In genomic region chr3:33373082-33373437, GRCh38 we compare ENCODE assay signal across 23 cellular contexts.
DNase-seq lines count a peak whose midpoint lies in the region; ATAC-seq and TF ChIP-seq lines count a peak whose summit lies in the region.
"Had no signal": no experiment of that assay in that cellular context is flagged by ENCODE, and none has a peak within 500 bp of the region (broad histone marks: within the 10 kb centered on the region; RNA-seq: fewer than 3 reads in every experiment).

No MANE protein-coding gene starts in this region.

- TF ChIP-seq RAD21 in HCT116 (IDR thresholded peaks at IDR 0.05; ENCODE audit: low read depth) = no peak

- DNase-seq in activated T-cell treated with anti-CD3 and anti-CD28 coated beads, Interleukin-2, amount 50 U/mL, for 72 hours = no peak
- no peak for DNase-seq in activated T-cell treated with anti-CD3 and anti-CD28 coated beads, Interleukin-2, amount 50 U/mL, for 48 hours
- DNase-seq in HCT116 (ENCODE audit: low read depth, low spot score) (no peak), SIG-M5 treated with dmso at 0.1 percent for 504 hours (lab: John Stamatoyannopoulos, UW; ENCODE audit: unreplicated experiment) (no peak)
- DNase-seq: 8988T, activated gamma-delta T cell, GOT3, HFFc6, NCI-H1436 treated with DMSO at 0.1 percent for 48 hours had no signal

- H2AFZ ChIP-seq in HCT116 (ENCODE audit: low read depth, low read length, poor library complexity, severe bottlenecking) = no peak overlapping the region
- H2AFZ ChIP-seq: parathyroid adenoma had no signal

- no peaks in the 10 kb centered on the region for H3K9me2 ChIP-seq in HCT116 (ENCODE audit: insufficient read depth)

- no peaks in the 10 kb centered on the region for H3K79me2 ChIP-seq in HCT116 (ENCODE audit: insufficient read depth, low read length)
- H3K79me2 ChIP-seq: parathyroid adenoma had no signal

- no peaks in the 10 kb centered on the region for H3K27me3 ChIP-seq in HCT116 (ENCODE audit: insufficient read depth, low read length)
- H3K27me3 ChIP-seq in skeletal muscle satellite cell (ENCODE audit: control insufficient read depth, insufficient read depth, low read length) = no peaks in the 10 kb centered on the region
- H3K27me3 ChIP-seq: ascending aorta, gastroesophageal sphincter, testis had no signal

- H3K27me3 Mint-ChIP-seq in activated T-cell treated with anti-CD3 and anti-CD28 coated beads, Interleukin-2, amount 50 U/mL, for 72 hours (ENCODE audit: low read depth) = peaks cover 7% of the 10 kb centered on the region
- H3K27me3 Mint-ChIP-seq in brain = no peaks in the 10 kb centered on the region
- H3K27me3 Mint-ChIP-seq: activated CD4-positive, alpha-beta T cell treated with anti-CD3 and anti-CD28 coated beads, Interleukin-2, amount 10 ng/mL, durations not matched to agents 7 days and 5 days had no signal

- no peak overlapping the region for H3K27ac ChIP-seq in HCT116 (ENCODE audit: low read depth, low read length)
- H3K27ac ChIP-seq: gastroesophageal sphincter, parathyroid adenoma, testis had no signal

- H3K4me1 ChIP-seq in HCT116 (ENCODE audit: control insufficient read depth in 1 of 2, insufficient read depth in 2 of 2, low read length in 2 of 2) (peaks cover 4 to 20% of the 10 kb centered on the region in 2 experiments; a peak in 3 of 4 replicates), skeletal muscle satellite cell (ENCODE audit: control insufficient read depth, insufficient read depth, low read length) (peaks cover 19% of the 10 kb centered on the region)
- H3K4me1 ChIP-seq: ascending aorta, parathyroid adenoma, testis had no signal

- H3K9me3 ChIP-seq in HCT116 (ENCODE audit: control insufficient read depth in 1 of 2, insufficient read depth in 1 of 2, low read depth in 1 of 2, low read length in 2 of 2) = no peaks in the 10 kb centered on the region
- H3K9me3 ChIP-seq in skeletal muscle satellite cell (replicated peaks; ENCODE audit: low read length) = no peaks in the 10 kb centered on the region
- H3K9me3 ChIP-seq: ascending aorta, gastroesophageal sphincter, mucosa of descending colon, testis had no signal

- no peak for TF ChIP-seq POLR2A in HCT116 (IDR thresholded peaks at IDR 0.05; ENCODE audit: borderline replicate concordance, extremely low read depth, insufficient read depth, insufficient read length)

- ATAC-seq in activated T-cell treated with anti-CD3 and anti-CD28 coated beads, Interleukin-2, amount 50 U/mL, for 72 hours (replicated peaks in 1 of 2) = no peak
- ATAC-seq in HCT116 (no peak; the same call in 1 of the 2 replicates), GM21717 (IDR thresholded peaks at IDR 0.05; ENCODE audit: unreplicated experiment) (no peak), GM21825 (IDR thresholded peaks at IDR 0.05; ENCODE audit: unreplicated experiment) (no peak)

- H3K4me1 Mint-ChIP-seq in activated T-cell treated with anti-CD3 and anti-CD28 coated beads, Interleukin-2, amount 50 U/mL, for 72 hours (ENCODE audit: low read depth) = peaks cover 11% of the 10 kb centered on the region
- H3K4me1 Mint-ChIP-seq in brain = peaks cover 8% of the 10 kb centered on the region
- H3K4me1 Mint-ChIP-seq: endodermal cell, neural crest cell had no signal

- H3K9ac ChIP-seq in HCT116 (ENCODE audit: low read length) (no peak overlapping the region), skeletal muscle satellite cell (ENCODE audit: low read depth, low read length) (no peak overlapping the region)
- H3K9ac ChIP-seq: parathyroid adenoma had no signal

- H3K4me3 Mint-ChIP-seq in activated T-cell treated with anti-CD3 and anti-CD28 coated beads, Interleukin-2, amount 50 U/mL, for 72 hours = peak overlapping the region; percentile 32 to 48
- no peak overlapping the region for H3K4me3 Mint-ChIP-seq in brain
- H3K4me3 Mint-ChIP-seq: activated CD4-positive, alpha-beta T cell treated with anti-CD3 and anti-CD28 coated beads, Interleukin-2, amount 10 ng/mL, durations not matched to agents 7 days and 5 days; CD8-positive, alpha-beta memory T cell; endodermal cell; HFFc6; neural crest cell; WTC11 had no signal

- no peaks in the 10 kb centered on the region for H3K9me3 Mint-ChIP-seq in activated T-cell treated with anti-CD3 and anti-CD28 coated beads, Interleukin-2, amount 50 U/mL, for 72 hours
- peaks cover 5 to 16% (median 11%) of the 10 kb centered on the region in 5 experiments for H3K9me3 Mint-ChIP-seq in brain
- H3K9me3 Mint-ChIP-seq: activated CD4-positive, alpha-beta T cell treated with anti-CD3 and anti-CD28 coated beads, Interleukin-2, amount 10 ng/mL, durations not matched to agents 7 days and 5 days; HFFc6 had no signal

- H3K4me2 ChIP-seq in HCT116 (ENCODE audit: low read length) (peak overlapping the region; percentile 70), skeletal muscle satellite cell (ENCODE audit: low read length) (peak overlapping the region; percentile 52)

- H3K4me3 ChIP-seq in HCT116 (replicated peaks in 1 of 2; ENCODE audit: low read depth in 1 of 2, low read length in 2 of 2) (peak overlapping the region in 1 of 2 experiments; percentile 39; a peak in 1 of 4 replicates), skeletal muscle satellite cell (ENCODE audit: low read length) (no peak overlapping the region)
- H3K4me3 ChIP-seq: gastroesophageal sphincter, mucosa of descending colon, testis had no signal

- CTCF ChIA-PET in HCT116 (lab: Charles Lee) = interaction anchor here (0.7 to 5.3 kb wide), 30 partner anchors 9 to 424 kb away, joined by 3 to 172 read pairs (median 4); no protein-coding TSS in a partner anchor

- no peaks in the 10 kb centered on the region for H3K36me3 Mint-ChIP-seq in activated T-cell treated with anti-CD3 and anti-CD28 coated beads, Interleukin-2, amount 50 U/mL, for 72 hours (ENCODE audit: insufficient read depth in 2 of 2)
- peaks cover 77% of the 10 kb centered on the region for H3K36me3 Mint-ChIP-seq in brain

- H4K20me1 ChIP-seq in HCT116 (ENCODE audit: insufficient read depth) = no peaks in the 10 kb centered on the region

- intact Hi-C loops in HCT116 (cut with micrococcal nuclease) = loop anchor here (1.0 kb wide), 1 partner anchor 426 kb away; no protein-coding TSS in a partner anchor

- POLR2A ChIA-PET in HCT116 (lab: Charles Lee) = interaction anchor here (0.7 kb wide), 1 partner anchor 425 kb away, joined by 3 read pairs; the partner anchor contains the start of gene PDCD6IP

- H3K36me3 ChIP-seq in HCT116 (ENCODE audit: control insufficient read depth in 1 of 2, insufficient read depth in 2 of 2, low read length in 2 of 2) (peaks cover 4 to 17% of the 10 kb centered on the region in 2 experiments; a peak in 2 of 4 replicates), skeletal muscle satellite cell (ENCODE audit: insufficient read depth, low read length) (peaks cover 42% of the 10 kb centered on the region)

- TF ChIP-seq CTCF in HCT116 (IDR thresholded peaks at IDR 0.05 in 2 of 3, conservative IDR thresholded peaks at IDR 0.05 in 1 of 3; ENCODE audit: borderline replicate concordance in 1 of 3, insufficient read depth in 1 of 3, low read depth in 2 of 3, low read length in 2 of 3) = no peak
- TF ChIP-seq CTCF in brain (conservative IDR thresholded peaks at IDR 0.05) = peak; percentile 11 to 50

- RAD21 ChIA-PET in HCT116 (lab: Charles Lee; ENCODE audit: low non-redundant PET in 1 of 2, low total read pairs in 2 of 2, uncharacterized antibody in 2 of 2, unreplicated experiment in 2 of 2) = interaction anchor here (1.0 to 1.9 kb wide), 5 partner anchors 73 to 414 kb away, joined by 3 to 38 read pairs (median 4); no protein-coding TSS in a partner anchor

- no TSS peak for BruUV-seq in HCT116 (replicated peaks; lab: Mats Ljungman, UMichigan)

- H3K27ac Mint-ChIP-seq in activated T-cell treated with anti-CD3 and anti-CD28 coated beads, Interleukin-2, amount 50 U/mL, for 72 hours = no peak overlapping the region
- H3K27ac Mint-ChIP-seq in brain = peak overlapping the region in 1 of 5 experiments; percentile 4
- H3K27ac Mint-ChIP-seq: activated CD4-positive, alpha-beta T cell treated with anti-CD3 and anti-CD28 coated beads, Interleukin-2, amount 10 ng/mL, durations not matched to agents 7 days and 5 days; CD8-positive, alpha-beta memory T cell; endodermal cell; HFFc6; WTC11 had no signal

TF ChIP-seq in HCT116, 20 proteins besides CTCF, POLR2A, EP300 and RAD21 (continues in another document):
- TF ChIP-seq YY1 (IDR thresholded peaks at IDR 0.05; ENCODE audit: extremely low read depth, insufficient replicate concordance, low read depth, low read length) (no peak), EZH2 (IDR thresholded peaks at IDR 0.05) (no peak), JUND (IDR thresholded peaks at IDR 0.05) (no peak), SIN3A (IDR thresholded peaks at IDR 0.05; ENCODE audit: low read depth) (no peak), ATF3 (IDR thresholded peaks at IDR 0.05) (no peak), ZNF274 (IDR thresholded peaks at IDR 0.05; ENCODE audit: low read depth, low read length) (no peak), SRF (IDR thresholded peaks at IDR 0.05; ENCODE audit: low read depth) (no peak), ELF1 (IDR thresholded peaks at IDR 0.05; ENCODE audit: borderline replicate concordance, low read depth) (no peak)
- TF ChIP-seq, protein P1, sequence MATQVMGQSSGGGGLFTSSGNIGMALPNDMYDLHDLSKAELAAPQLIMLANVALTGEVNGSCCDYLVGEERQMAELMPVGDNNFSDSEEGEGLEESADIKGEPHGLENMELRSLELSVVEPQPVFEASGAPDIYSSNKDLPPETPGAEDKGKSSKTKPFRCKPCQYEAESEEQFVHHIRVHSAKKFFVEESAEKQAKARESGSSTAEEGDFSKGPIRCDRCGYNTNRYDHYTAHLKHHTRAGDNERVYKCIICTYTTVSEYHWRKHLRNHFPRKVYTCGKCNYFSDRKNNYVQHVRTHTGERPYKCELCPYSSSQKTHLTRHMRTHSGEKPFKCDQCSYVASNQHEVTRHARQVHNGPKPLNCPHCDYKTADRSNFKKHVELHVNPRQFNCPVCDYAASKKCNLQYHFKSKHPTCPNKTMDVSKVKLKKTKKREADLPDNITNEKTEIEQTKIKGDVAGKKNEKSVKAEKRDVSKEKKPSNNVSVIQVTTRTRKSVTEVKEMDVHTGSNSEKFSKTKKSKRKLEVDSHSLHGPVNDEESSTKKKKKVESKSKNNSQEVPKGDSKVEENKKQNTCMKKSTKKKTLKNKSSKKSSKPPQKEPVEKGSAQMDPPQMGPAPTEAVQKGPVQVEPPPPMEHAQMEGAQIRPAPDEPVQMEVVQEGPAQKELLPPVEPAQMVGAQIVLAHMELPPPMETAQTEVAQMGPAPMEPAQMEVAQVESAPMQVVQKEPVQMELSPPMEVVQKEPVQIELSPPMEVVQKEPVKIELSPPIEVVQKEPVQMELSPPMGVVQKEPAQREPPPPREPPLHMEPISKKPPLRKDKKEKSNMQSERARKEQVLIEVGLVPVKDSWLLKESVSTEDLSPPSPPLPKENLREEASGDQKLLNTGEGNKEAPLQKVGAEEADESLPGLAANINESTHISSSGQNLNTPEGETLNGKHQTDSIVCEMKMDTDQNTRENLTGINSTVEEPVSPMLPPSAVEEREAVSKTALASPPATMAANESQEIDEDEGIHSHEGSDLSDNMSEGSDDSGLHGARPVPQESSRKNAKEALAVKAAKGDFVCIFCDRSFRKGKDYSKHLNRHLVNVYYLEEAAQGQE (IDR thresholded peaks at IDR 0.05; ENCODE audit: low read depth) = no peak

Comparison
In these comparisons a context has a peak if more than half of its experiments do, and no peak if none do; other contexts are left out.
1. H3K4me3 Mint-ChIP-seq: peak in activated T-cell treated with anti-CD3 and anti-CD28 coated beads, Interleukin-2, amount 50 U/mL, for 72 hours (2 of 2); none in brain (0 of 5).
2. CTCF ChIP-seq: peak in brain (2 of 2); none in HCT116 (0 of 3).